Comparison of ENCODE assay signal across 7 cellular contexts in the genomic region with DNA sequence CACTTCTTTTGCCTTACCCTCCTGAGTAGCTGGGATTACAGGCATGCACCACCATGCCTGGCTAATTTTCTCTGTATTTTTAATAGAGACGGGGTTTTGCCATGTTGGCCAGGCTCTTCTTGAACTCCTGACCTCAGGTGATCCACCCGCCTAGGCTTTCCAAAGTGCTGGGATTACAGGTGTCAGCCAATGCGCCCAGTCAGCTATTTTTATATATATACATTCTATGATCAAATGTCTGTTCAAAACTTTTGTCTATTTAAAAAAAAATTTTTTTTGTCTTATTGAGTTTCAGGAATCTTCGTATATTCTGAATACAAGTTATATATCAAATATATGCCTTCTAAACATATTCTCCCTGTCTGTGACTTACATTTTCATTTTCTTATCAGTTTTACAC. TPM values are rescaled to one million over a fixed set of nuclear protein-coding genes. Genes with fewer than 3 reads are reported as not detected.
A peak's percentile ranks its signal among the peaks of the same experiment; 100 is the strongest.
DNase-seq lines count a peak whose midpoint lies in the region; ATAC-seq, FAIRE-seq and TF ChIP-seq lines count a peak whose summit lies in the region.
"Not testable (repeated sequence)": the region's sequence is repeated elsewhere in the genome, so short reads cannot be mapped to it uniquely, and the experiment has no call there.

No MANE protein-coding gene starts in this region.

- in situ Hi-C loops in K562 (cut with MboI); HepG2 (cut with HindIII; ENCODE audit: extremely low pct_ligation_motif_present, low pct_unique_long_range_greater_than_20kb): not testable (repeated sequence)

- not testable (repeated sequence) for ATAC-seq in A549, K562, HepG2

- H3K27ac ChIP-seq in A549; K562 (ENCODE audit: extremely low read depth, low read depth, low read length); HepG2 (ENCODE audit: extremely low read length, insufficient read depth, low read length): not testable (repeated sequence)
- H3K27ac ChIP-seq in Karpas-422 (ENCODE audit: low read length) (peak overlapping the region; percentile 98), OCI-LY7 (ENCODE audit: low read depth, low read length, poor library complexity, severe bottlenecking) (peak overlapping the region; percentile 96)

- DNase-seq in A549 (ENCODE audit: low read depth in 1 of 2, low spot score in 1 of 2); GM19239 (ENCODE audit: insufficient read length, low spot score); Karpas-422; OCI-LY7 (ENCODE audit: low spot score); K562 (ENCODE audit: extremely low read depth in 1 of 4, low spot score in 3 of 4); HepG2 (ENCODE audit: low spot score): not testable (repeated sequence)

- POLR2A ChIA-PET in A549 (lab: Yijun Ruan, JAX); K562 (lab: Yijun Ruan, JAX); HepG2 (lab: Yijun Ruan, JAX): not testable (repeated sequence)
- POLR2A ChIA-PET in OCI-LY7 (lab: Charles Lee) = interaction anchor here (2.4 kb wide), 1 partner anchor 15 kb away, joined by 17 read pairs; no protein-coding TSS in a partner anchor

- not testable (repeated sequence) for H2AFZ ChIP-seq in Karpas-422 (ENCODE audit: low read length); OCI-LY7 (ENCODE audit: low read length); K562 (ENCODE audit: low read depth, low read length); HepG2 (ENCODE audit: low read length)

- TF ChIP-seq EP300 in A549 (IDR thresholded peaks at IDR 0.05); K562 (IDR thresholded peaks at IDR 0.05; ENCODE audit: low read length); HepG2 (IDR thresholded peaks at IDR 0.05; ENCODE audit: low read depth in 2 of 2, low read length in 2 of 2); HepG2 (CRISPR knock-in tag; IDR thresholded peaks at IDR 0.05; ENCODE audit: borderline replicate concordance): not testable (repeated sequence)

- not testable (repeated sequence) for H3K4me3 ChIP-seq in A549; Karpas-422 (ENCODE audit: low read length); OCI-LY7 (ENCODE audit: low read depth, low read length, poor library complexity, severe bottlenecking); K562; HepG2 (replicated peaks in 1 of 3; ENCODE audit: insufficient read depth in 1 of 3, low read depth in 2 of 3, low read length in 3 of 3)

- H3K9ac ChIP-seq in Karpas-422 (ENCODE audit: low read length); K562 (ENCODE audit: insufficient read depth in 1 of 2, low read depth in 2 of 2, low read length in 2 of 2); HepG2 (ENCODE audit: insufficient read depth, low read depth, low read length): not testable (repeated sequence)

- CTCF ChIA-PET in A549 (lab: Yijun Ruan, JAX) = interaction anchor here (0.7 kb wide), 1 partner anchor 13 kb away, joined by 3 read pairs; no protein-coding TSS in a partner anchor
- CTCF ChIA-PET in OCI-LY7 (lab: Charles Lee; ENCODE audit: unreplicated experiment); K562 (lab: Yijun Ruan, JAX; ENCODE audit: low intra/inter-chr PET ratio); HepG2 (lab: Yijun Ruan, JAX; ENCODE audit: low intra/inter-chr PET ratio, low total read pairs): not testable (repeated sequence)

- not testable (repeated sequence) for H3K9me1 ChIP-seq in K562 (ENCODE audit: control insufficient read depth, insufficient read depth, low read length)

- peaks cover 68% of the 10 kb centered on the region for H3K79me2 ChIP-seq in Karpas-422 (ENCODE audit: low read length)
- H3K79me2 ChIP-seq in OCI-LY7 (ENCODE audit: insufficient read depth, low read depth, low read length) = peaks cover 86% of the 10 kb centered on the region
- H3K79me2 ChIP-seq in K562 (ENCODE audit: control insufficient read depth, insufficient read depth, low read length) = not testable (repeated sequence)
- peaks cover 11% of the 10 kb centered on the region for H3K79me2 ChIP-seq in HepG2 (ENCODE audit: insufficient read depth, low read length)

- not testable (repeated sequence) for FAIRE-seq in A549 (lab: Jason Lieb, UNC); K562 (lab: Jason Lieb, UNC); HepG2 (lab: Jason Lieb, UNC)
- FAIRE-seq in GM19239 (lab: Jason Lieb, UNC) (peak; percentile 48), endometrium (lab: Jason Lieb, UNC) (peak; percentile 72)

- not testable (repeated sequence) for H4K20me1 ChIP-seq in Karpas-422 (ENCODE audit: insufficient read depth, low read depth, low read length); OCI-LY7 (ENCODE audit: insufficient read depth, low read length); K562 (replicated peaks; ENCODE audit: control insufficient read depth, insufficient read depth, low read length); HepG2 (ENCODE audit: insufficient read depth, low read length)

- not testable (repeated sequence) for H3K27me3 ChIP-seq in Karpas-422 (ENCODE audit: low read length); K562 (ENCODE audit: control insufficient read depth in 2 of 2, insufficient read depth in 2 of 2, low read length in 2 of 2); HepG2 (ENCODE audit: control insufficient read depth in 1 of 2, insufficient read depth in 2 of 2, low read length in 2 of 2)

- not testable (repeated sequence) for H3K9me2 ChIP-seq in Karpas-422 (replicated peaks; ENCODE audit: insufficient read depth, low read length); OCI-LY7 (ENCODE audit: insufficient read depth, low read length)

- H3K4me2 ChIP-seq in A549; K562 (ENCODE audit: insufficient read depth, low read length); HepG2 (ENCODE audit: low read depth, low read length): not testable (repeated sequence)
- H3K4me2 ChIP-seq in Karpas-422 (ENCODE audit: low read depth, low read length, poor library complexity, severe bottlenecking) (peak overlapping the region; percentile 17), OCI-LY7 (ENCODE audit: low read length) (peak overlapping the region; percentile 78)

- TF ChIP-seq RAD21 in A549 (conservative IDR thresholded peaks at IDR 0.05 in 1 of 2, IDR thresholded peaks at IDR 0.05 in 1 of 2); K562 (CRISPR knock-in tag; conservative IDR thresholded peaks at IDR 0.05 in 1 of 2, IDR thresholded peaks at IDR 0.05 in 1 of 2); HepG2 (CRISPR knock-in tag; IDR thresholded peaks at IDR 0.05): not testable (repeated sequence)

- whole genome bisulfite sequencing in A549 (ENCODE audit: missing lambda C conversion rate) = 90% methylated on average over 4 of the region's 4 CpGs
- 99% methylated on average over 4 of the region's 4 CpGs for WGBS in K562 (ENCODE audit: insufficient coverage, low coverage, missing lambda C conversion rate)
- over 99% methylated on average over 4 of the region's 4 CpGs for WGBS in HepG2 (ENCODE audit: low lambda C conversion rate)

- not testable (repeated sequence) for H3K9me3 ChIP-seq in A549; Karpas-422 (ENCODE audit: low read length); K562 (replicated peaks; ENCODE audit: control insufficient read depth, insufficient read depth, low read depth, low read length); HepG2 (ENCODE audit: low read length)
- peaks cover 15% of the 10 kb centered on the region; the same call in 1 of the 2 replicates for H3K9me3 ChIP-seq in OCI-LY7 (ENCODE audit: low read length)

- not testable (repeated sequence) for TF ChIP-seq CTCF in A549 (IDR thresholded peaks at IDR 0.05); OCI-LY7 (conservative IDR thresholded peaks at IDR 0.05; ENCODE audit: low read length); K562 (IDR thresholded peaks at IDR 0.05 in 2 of 3, conservative IDR thresholded peaks at IDR 0.05 in 1 of 3; ENCODE audit: insufficient read depth in 2 of 3, low read depth in 1 of 3, low read length in 3 of 3); HepG2 (CRISPR knock-in tag; IDR thresholded peaks at IDR 0.05)

- intact Hi-C loops in OCI-LY7 (cut with micrococcal nuclease; ENCODE audit: unreplicated experiment); K562 (cut with micrococcal nuclease); HepG2 (cut with micrococcal nuclease; ENCODE audit: unreplicated experiment): not testable (repeated sequence)

- TF ChIP-seq POLR2A in A549 (IDR thresholded peaks at IDR 0.05; ENCODE audit: low read length); K562 (conservative IDR thresholded peaks at IDR 0.05); HepG2 (IDR thresholded peaks at IDR 0.05; ENCODE audit: insufficient read depth in 1 of 2, low read depth in 2 of 2, low read length in 2 of 2): not testable (repeated sequence)

- H3K4me1 ChIP-seq in A549 (peaks cover 29% of the 10 kb centered on the region), Karpas-422 (ENCODE audit: low read length) (peaks cover 100% of the 10 kb centered on the region), OCI-LY7 (ENCODE audit: insufficient read depth, low read length, poor library complexity, severe bottlenecking) (peaks cover 99% of the 10 kb centered on the region)
- H3K4me1 ChIP-seq in K562 (replicated peaks in 1 of 2; ENCODE audit: control insufficient read depth in 2 of 2, insufficient read depth in 2 of 2, low read length in 2 of 2); HepG2 (ENCODE audit: insufficient read depth, low read length): not testable (repeated sequence)

- H3K36me3 ChIP-seq in Karpas-422 (ENCODE audit: insufficient read depth, low read length) = peaks cover 31% of the 10 kb centered on the region
- H3K36me3 ChIP-seq in OCI-LY7 (ENCODE audit: insufficient read depth, low read length) = peaks cover 37% of the 10 kb centered on the region
- H3K36me3 ChIP-seq in K562 (ENCODE audit: control insufficient read depth, insufficient read depth, low read length) = peaks cover 14% of the 10 kb centered on the region; the same call in 2 of the 3 replicates
- H3K36me3 ChIP-seq in HepG2 (replicated peaks in 1 of 2; ENCODE audit: control insufficient read depth in 1 of 2, insufficient read depth in 2 of 2, low read length in 2 of 2) = peaks cover 1 to 18% of the 10 kb centered on the region in 2 experiments; a peak in 4 of 5 replicates

- not testable (repeated sequence) for BruUV-seq in OCI-LY7 (replicated peaks; lab: Mats Ljungman, UMichigan); K562 (replicated peaks; lab: Mats Ljungman, UMichigan); HepG2 (replicated peaks; lab: Mats Ljungman, UMichigan)

RNA-seq across cellular contexts. Expression of a gene that starts 34.9 kb away (rescaled TPM):
- 19.3 and 23.6 TPM in 2 replicates for polyA plus RNA-seq in A549 (2011; rRNA removed)
- polyA plus RNA-seq in A549 (2012; cell fraction: cytosol; rRNA removed) = 17.6 and 22.3 TPM in 2 replicates
- 45.5 and 52.9 TPM in 2 replicates for polyA plus RNA-seq in A549 (2012; cell fraction: nucleus; rRNA removed)
- 16.8 to 20.5 TPM (median 18.5 TPM) in 3 replicates for polyA plus RNA-seq in A549 (2017; fragmentation: RNase III; extraction: RNeasy Plus Mini Kit Qiagen cat#74134 plus additional on column Dnase treatment)
- polyA minus RNA-seq in A549 (2011; rRNA and poly(A)+ RNA removed) = 55.6 and 60.9 TPM in 2 replicates
- 49.5 and 52.8 TPM in 2 replicates for total RNA-seq in Karpas-422 (2014; rRNA removed; shearing (Covaris generic); ENCODE audit: low replicate concordance)
- 25.5 and 32.1 TPM in 2 replicates for total RNA-seq in OCI-LY7 (2014; rRNA removed; shearing (Covaris generic))
- total RNA-seq in OCI-LY7 (2022) = 59.6 and 67.2 TPM in 2 replicates
- total RNA-seq in K562 (2011; cell fraction: chromatin; rRNA removed; ENCODE audit: low replicate concordance) = 162 and 219 TPM in 2 replicates
- 110 and 115 TPM in 2 replicates for total RNA-seq in K562 (2011; cell fraction: nucleolus; rRNA removed)
- 90.7 and 93.5 TPM in 2 replicates for total RNA-seq in K562 (2011; cell fraction: nucleoplasm; rRNA removed)
- 17.2 and 22.6 TPM in 2 replicates for total RNA-seq in K562 (2014; rRNA removed)
- total RNA-seq in K562 (2014; rRNA removed; fragmentation: Illumina TruSeq; extraction: Trizol) = 12.5 and 13.1 TPM in 2 replicates
- 18.4 and 19.2 TPM in 2 replicates for total RNA-seq in K562 (2015; rRNA removed; fragmentation: Illumina TruSeq; extraction: Trizol)
- 32.0 and 32.7 TPM in 2 replicates for total RNA-seq in K562 (2021)
- polyA plus RNA-seq in K562 (2011; rRNA removed) = 17.8 and 22.9 TPM in 2 replicates
- 15.5 and 20.8 TPM in 2 replicates for polyA plus RNA-seq in K562 (2011; cell fraction: cytosol; rRNA removed)
- 90.4 and 97.4 TPM in 2 replicates for polyA plus RNA-seq in K562 (2011; cell fraction: nucleus; rRNA removed)
- polyA plus RNA-seq in K562 (2012) = 25.5 and 27.5 TPM in 2 replicates
- polyA plus RNA-seq in K562 (2014; fragmentation: Illumina TruSeq; extraction: Trizol) = 26.2 and 27.9 TPM in 2 replicates
- polyA plus RNA-seq in K562 (2014; fragmentation: Nextera tagmentation; extraction: Ambion mirVana) = 1 to 10 TPM in 1 of 2 experiments, under 1 TPM in 1; 0.73 to 1.1 TPM
- polyA plus RNA-seq in K562 (2014; rRNA removed) = 27.5 and 29.6 TPM in 2 replicates
- 32.3 and 35.5 TPM in 2 replicates for polyA minus RNA-seq in K562 (2011; rRNA and poly(A)+ RNA removed)
- polyA minus RNA-seq in K562 (2011; cell fraction: cytosol; rRNA and poly(A)+ RNA removed) = 25.9 and 33.2 TPM in 2 replicates
- 45.5 and 68.9 TPM in 2 replicates for polyA minus RNA-seq in K562 (2011; cell fraction: nucleus; rRNA and poly(A)+ RNA removed)
- total RNA-seq in HepG2 (2016; rRNA removed; fragmentation: Illumina TruSeq; extraction: Trizol) = 14.3 and 15.3 TPM in 2 replicates
- total RNA-seq in HepG2 (2016; cell fraction: cytosol; rRNA removed; fragmentation: Illumina TruSeq; extraction: Trizol; ENCODE audit: low read depth) = 9.9 and 10.4 TPM in 2 replicates
- 12.9 and 13.7 TPM in 2 replicates for total RNA-seq in HepG2 (2016; cell fraction: insoluble cytoplasmic fraction; rRNA removed; fragmentation: Illumina TruSeq; extraction: Trizol)
- 12.0 and 14.5 TPM in 2 replicates for total RNA-seq in HepG2 (2016; cell fraction: membrane; rRNA removed; fragmentation: Illumina TruSeq; extraction: Trizol)
- total RNA-seq in HepG2 (2016; cell fraction: nucleus; rRNA removed; fragmentation: Illumina TruSeq; extraction: Trizol) = 26.9 and 30.8 TPM in 2 replicates
- 23.0 and 26.3 TPM in 2 replicates for polyA plus RNA-seq in HepG2 (2011; rRNA removed)
- polyA plus RNA-seq in HepG2 (2011; cell fraction: cytosol; rRNA removed) = 15.9 and 16.5 TPM in 2 replicates
- 89.7 and 90.3 TPM in 2 replicates for polyA plus RNA-seq in HepG2 (2011; cell fraction: nucleus; rRNA removed)
- polyA plus RNA-seq in HepG2 (2012) = 18.5 and 25.7 TPM in 2 replicates
- 2.2 and 2.3 TPM in 2 replicates for polyA plus RNA-seq in HepG2 (2016; cell fraction: cytosol; fragmentation: Illumina TruSeq; extraction: Trizol; ENCODE audit: low read depth)
- polyA plus RNA-seq in HepG2 (2016; cell fraction: insoluble cytoplasmic fraction; fragmentation: Illumina TruSeq; extraction: Trizol; ENCODE audit: low read depth) = 16.9 and 21.5 TPM in 2 replicates
- polyA plus RNA-seq in HepG2 (2016; cell fraction: membrane; fragmentation: Illumina TruSeq; extraction: Trizol; ENCODE audit: low read depth) = 7.6 and 9.3 TPM in 2 replicates
- polyA plus RNA-seq in HepG2 (2016; cell fraction: nucleus; fragmentation: Illumina TruSeq; extraction: Trizol; ENCODE audit: insufficient read depth, low read depth) = 56.2 and 67.8 TPM in 2 replicates
- polyA minus RNA-seq in HepG2 (2011; rRNA and poly(A)+ RNA removed; ENCODE audit: low replicate concordance) = 58.6 and 58.9 TPM in 2 replicates
- 22.0 and 27.0 TPM in 2 replicates for polyA minus RNA-seq in HepG2 (2011; cell fraction: cytosol; rRNA and poly(A)+ RNA removed)
- polyA minus RNA-seq in HepG2 (2011; cell fraction: nucleus; rRNA and poly(A)+ RNA removed) = 78.5 and 80.8 TPM in 2 replicates
